8 cellular contexts compared by ENCODE assay signal in genomic region chr11:66883021-66883968, GRCh38. TPM values are rescaled to one million over a fixed set of nuclear protein-coding genes. Genes with fewer than 3 reads are reported as not detected.
DNase-seq lines count a peak whose midpoint lies in the region; ATAC-seq and TF ChIP-seq lines count a peak whose summit lies in the region.

No MANE protein-coding gene starts in this region.

- no peaks in the 10 kb centered on the region for H3F3A ChIP-seq in GM23338 (replicated peaks; ENCODE audit: low read depth)

- H3K4me1 ChIP-seq in GM23338 (ENCODE audit: insufficient read depth) = peaks cover 10% of the 10 kb centered on the region; the same call in 1 of the 2 replicates

- H3K27me3 Mint-ChIP-seq in GM23338 (ENCODE audit: insufficient read depth, low read depth, poor library complexity) = peaks cover 7% of the 10 kb centered on the region
- peaks cover 9 to 14% of the 10 kb centered on the region in 2 donors for H3K27me3 Mint-ChIP-seq in stimulated activated naive B cell treated with anti-CD40 and anti-IgM and Interleukin-4, amounts not matched to agents 10 μg/mL and 1 μg/mL and 100 μg/mL, for 72 hours

- no peaks in the 10 kb centered on the region for H3K79me2 ChIP-seq in GM23338 (replicated peaks; ENCODE audit: insufficient read depth)

- no peaks in the 10 kb centered on the region for H3K9me3 Mint-ChIP-seq in GM23338
- no peaks in the 10 kb centered on the region for H3K9me3 Mint-ChIP-seq in stimulated activated naive B cell treated with anti-CD40 and anti-IgM and Interleukin-4, amounts not matched to agents 10 μg/mL and 1 μg/mL and 100 μg/mL, for 72 hours

- no peaks in the 10 kb centered on the region for H3K36me3 ChIP-seq in GM23338 (ENCODE audit: insufficient read depth)

- DNase-seq in AG08396 (ENCODE audit: low spot score) = peak; percentile 57
- peak; percentile 92 for DNase-seq in GM23338 (ENCODE audit: low spot score)
- peak; percentile 93 for DNase-seq in NCI-H69 (lab: John Stamatoyannopoulos, UW)
- DNase-seq in activated T-cell treated with anti-CD3 and anti-CD28 coated beads for 1 hour (ENCODE audit: low read depth) = peak; percentile 60
- DNase-seq in epithelial cell of proximal tubule (ENCODE audit: low read depth) = no peak
- DNase-seq in myocyte (ENCODE audit: low read depth) = peak; percentile 75
- no peak for DNase-seq in stimulated activated naive B cell treated with anti-CD40 and anti-IgM and Interleukin-4, amounts not matched to agents 10 μg/mL and 1 μg/mL and 100 μg/mL, for 72 hours

- H3K4me2 ChIP-seq in GM23338 = no peak overlapping the region

- peak overlapping the region; percentile 69 for H3K27ac Mint-ChIP-seq in GM23338
- H3K27ac Mint-ChIP-seq in stimulated activated naive B cell treated with anti-CD40 and anti-IgM and Interleukin-4, amounts not matched to agents 10 μg/mL and 1 μg/mL and 100 μg/mL, for 72 hours = no peak overlapping the region

- H3K4me1 Mint-ChIP-seq in GM23338 = peaks cover 48% of the 10 kb centered on the region
- peaks cover 4 to 10% of the 10 kb centered on the region in 2 donors for H3K4me1 Mint-ChIP-seq in stimulated activated naive B cell treated with anti-CD40 and anti-IgM and Interleukin-4, amounts not matched to agents 10 μg/mL and 1 μg/mL and 100 μg/mL, for 72 hours

- peak; percentile 88 for ATAC-seq in GM23338
- peak; percentile 84 to 92 for ATAC-seq in stimulated activated naive B cell treated with anti-CD40 and anti-IgM and Interleukin-4, amounts not matched to agents 10 μg/mL and 1 μg/mL and 100 μg/mL, for 72 hours (replicated peaks)
- ATAC-seq in GM18861 (IDR thresholded peaks at IDR 0.05; ENCODE audit: unreplicated experiment) = no peak

- H3K36me3 Mint-ChIP-seq in GM23338 (ENCODE audit: low read depth) = no peaks in the 10 kb centered on the region; the same call in 2 of the 3 replicates
- no peaks in the 10 kb centered on the region for H3K36me3 Mint-ChIP-seq in stimulated activated naive B cell treated with anti-CD40 and anti-IgM and Interleukin-4, amounts not matched to agents 10 μg/mL and 1 μg/mL and 100 μg/mL, for 72 hours

- H3K27me3 ChIP-seq in GM23338 (ENCODE audit: insufficient read depth) = no peaks in the 10 kb centered on the region

- H3K4me3 ChIP-seq in GM23338 = no peak overlapping the region
- no peak overlapping the region for H3K4me3 ChIP-seq in epithelial cell of proximal tubule (ENCODE audit: low read depth, low read length)

- H3K9me2 ChIP-seq in GM23338 (ENCODE audit: insufficient read depth) = no peaks in the 10 kb centered on the region

- H3K4me3 Mint-ChIP-seq in GM23338 = no peak overlapping the region
- no peak overlapping the region for H3K4me3 Mint-ChIP-seq in stimulated activated naive B cell treated with anti-CD40 and anti-IgM and Interleukin-4, amounts not matched to agents 10 μg/mL and 1 μg/mL and 100 μg/mL, for 72 hours

- peak; percentile 70 to 89 for TF ChIP-seq CTCF in GM23338 (conservative IDR thresholded peaks at IDR 0.05; ENCODE audit: low read depth in 2 of 2)
- peak; percentile 68 for TF ChIP-seq CTCF in epithelial cell of proximal tubule (conservative IDR thresholded peaks at IDR 0.05; ENCODE audit: low read depth, low read length)

- no peak overlapping the region for H3K27ac ChIP-seq in GM23338 (ENCODE audit: low read depth)

- H4K20me1 ChIP-seq in GM23338 (replicated peaks; ENCODE audit: insufficient read depth) = no peaks in the 10 kb centered on the region

- H2AFZ ChIP-seq in GM23338 = no peak overlapping the region

TF ChIP-seq in GM23338, 12 proteins besides CTCF, POLR2A, EP300 and RAD21 (continues in another document):
- TF ChIP-seq EZH2phosphoT487 (IDR thresholded peaks at IDR 0.05; ENCODE audit: unreplicated experiment) (no peak), REST (IDR thresholded peaks at IDR 0.05; ENCODE audit: unreplicated experiment) (no peak), EZH2 (IDR thresholded peaks at IDR 0.05; ENCODE audit: low read depth, unreplicated experiment) (no peak), STAT1 (IDR thresholded peaks at IDR 0.05; ENCODE audit: unreplicated experiment) (no peak), CREB1 (CRISPR knock-in tag; IDR thresholded peaks at IDR 0.05; ENCODE audit: low read depth) (no peak), ZNF114 (CRISPR knock-in tag; IDR thresholded peaks at IDR 0.05) (no peak), NANOG (IDR thresholded peaks at IDR 0.05; ENCODE audit: borderline replicate concordance) (no peak), ETS1 (IDR thresholded peaks at IDR 0.05) (no peak), JUNB (IDR thresholded peaks at IDR 0.05; ENCODE audit: unreplicated experiment) (no peak), ZNF331 (CRISPR knock-in tag; IDR thresholded peaks at IDR 0.05; ENCODE audit: low read depth) (no peak)

RNA-seq across cellular contexts. Expression of gene LRFN4, which starts 26.4 kb away (rescaled TPM):
- total RNA-seq in GM23338 (2014; rRNA removed; shearing (Covaris generic)) = 56.7 and 63.5 TPM in 2 replicates
- 9.8 and 11.1 TPM in 2 replicates for polyA plus RNA-seq in GM23338 (2016; fragmentation: Nextera tagmentation; extraction: Ambion mirVana)
- total RNA-seq in epithelial cell of proximal tubule = 37.9 and 50.5 TPM in 2 replicates
- total RNA-seq in myocyte = 117 and 129 TPM in 2 replicates
- 38.0 TPM for polyA plus RNA-seq in myocyte (2012)

RNA-seq across cellular contexts. Expression of gene RCE1, which starts 40.1 kb away (rescaled TPM):
- total RNA-seq in GM23338 (2014; rRNA removed; shearing (Covaris generic)) = 44.7 and 55.1 TPM in 2 replicates
- polyA plus RNA-seq in GM23338 (2016; fragmentation: Nextera tagmentation; extraction: Ambion mirVana) = 27.7 and 27.8 TPM in 2 replicates
- 41.7 and 42.9 TPM in 2 replicates for total RNA-seq in epithelial cell of proximal tubule
- 10.5 and 12.5 TPM in 2 replicates for total RNA-seq in myocyte
- 13.8 TPM for polyA plus RNA-seq in myocyte (2012)

Comparison
In these comparisons a context has a peak if more than half of its experiments do, and no peak if none do; other contexts are left out.
1. DNase-seq: peak in AG08396 (single experiment), GM23338 (single experiment), NCI-H69 (single experiment), activated T-cell treated with anti-CD3 and anti-CD28 coated beads for 1 hour (single experiment) and myocyte (single experiment); none in epithelial cell of proximal tubule (single experiment) and stimulated activated naive B cell treated with anti-CD40 and anti-IgM and Interleukin-4, amounts not matched to agents 10 μg/mL and 1 μg/mL and 100 μg/mL, for 72 hours (single experiment).